Comparison of ENCODE assay signal across 20 cellular contexts in genomic region chr3:31962801-31963205, GRCh38. TPM values are rescaled to one million over a fixed set of nuclear protein-coding genes. Genes with fewer than 3 reads are reported as not detected.
DNase-seq lines count a peak whose midpoint lies in the region; ATAC-seq and TF ChIP-seq lines count a peak whose summit lies in the region.
"Had no signal": no experiment of that assay in that cellular context is flagged by ENCODE, and none has a peak within 500 bp of the region (broad histone marks: within the 10 kb centered on the region; RNA-seq: fewer than 3 reads in every experiment).

No MANE protein-coding gene starts in this region.

- H3K9me3 Mint-ChIP-seq in activated CD4-positive, alpha-beta T cell treated with anti-CD3 and anti-CD28 coated beads for 36 hours (ENCODE audit: low read depth), result no peaks in the 10 kb centered on the region
- H3K9me3 Mint-ChIP-seq: activated naive CD8-positive, alpha-beta T cell treated with anti-CD3 and anti-CD28 coated beads, Interleukin-2, amount 10 ng/mL, durations not matched to agents 7 days and 5 days; CD8-positive, alpha-beta T cell; central memory CD8-positive, alpha-beta T cell had no signal

- peak overlapping the region; percentile 21 for H3K27ac Mint-ChIP-seq in activated CD4-positive, alpha-beta T cell treated with anti-CD3 and anti-CD28 coated beads for 36 hours
- H3K27ac Mint-ChIP-seq: activated naive CD8-positive, alpha-beta T cell treated with anti-CD3 and anti-CD28 coated beads, Interleukin-2, amount 10 ng/mL, durations not matched to agents 7 days and 5 days; CD8-positive, alpha-beta T cell had no signal

- CTCF ChIA-PET in activated CD4-positive, alpha-beta T cell treated with anti-CD3 and anti-CD28 coated beads for 36 hours (lab: Charles Lee), result no interaction called here
- CTCF ChIA-PET in Panc1 (lab: Charles Lee), result no interaction called here

- H3K9me3 ChIP-seq in Panc1 (ENCODE audit: control insufficient read depth, insufficient read depth, low read depth, low read length) (no peaks in the 10 kb centered on the region), esophagus muscularis mucosa (no peaks in the 10 kb centered on the region), smooth muscle cell (replicated peaks; ENCODE audit: low read depth) (no peaks in the 10 kb centered on the region)
- H3K9me3 ChIP-seq: heart left ventricle, prostate gland, thyroid gland had no signal

- intact Hi-C loops in activated CD4-positive, alpha-beta T cell treated with anti-CD3 and anti-CD28 coated beads for 36 hours (cut with DNase I, micrococcal nuclease), result no loop called here
- intact Hi-C loops in Panc1 (cut with micrococcal nuclease; ENCODE audit: unreplicated experiment), result no loop called here
- intact Hi-C loops in esophagus muscularis mucosa (cut with DNase I), result no loop called here

- H3K27ac ChIP-seq in Panc1 (ENCODE audit: low read length) (peak overlapping the region; percentile 80), esophagus muscularis mucosa (replicated peaks in 1 of 4) (no peak overlapping the region), smooth muscle cell (ENCODE audit: low read depth) (peak overlapping the region; percentile 58)
- H3K27ac ChIP-seq: heart left ventricle, prostate gland, SK-N-MC, thyroid gland had no signal

- peaks cover 11% of the 10 kb centered on the region for H3K4me1 Mint-ChIP-seq in activated CD4-positive, alpha-beta T cell treated with anti-CD3 and anti-CD28 coated beads for 36 hours

- H3K36me3 Mint-ChIP-seq in activated CD4-positive, alpha-beta T cell treated with anti-CD3 and anti-CD28 coated beads for 36 hours (ENCODE audit: low read depth), result no peaks in the 10 kb centered on the region
- H3K36me3 Mint-ChIP-seq: activated naive CD8-positive, alpha-beta T cell treated with anti-CD3 and anti-CD28 coated beads, Interleukin-2, amount 10 ng/mL, durations not matched to agents 7 days and 5 days; CD8-positive, alpha-beta T cell had no signal

- TSS peak; percentile 42 for BruUV-seq in Panc1 (replicated peaks; lab: Mats Ljungman, UMichigan)

- TF ChIP-seq EP300 in esophagus muscularis mucosa (IDR thresholded peaks at IDR 0.05), result no peak

- in situ Hi-C loops in Panc1 (cut with HindIII; ENCODE audit: low pct_unique_long_range_greater_than_20kb, low sequenced_read_pairs), result no loop called here

- H2AFZ ChIP-seq in smooth muscle cell (ENCODE audit: low read depth), result no peak overlapping the region

- no peak for DNase-seq in activated CD4-positive, alpha-beta T cell treated with anti-CD3 and anti-CD28 coated beads for 36 hours
- no peak for DNase-seq in activated CD4-positive, alpha-beta T cell treated with anti-CD3 and anti-CD28 coated beads, Interleukin-2, amount 50 U/mL, for 48 hours
- no peak for DNase-seq in Panc1 (ENCODE audit: low read depth, low spot score)
- DNase-seq in esophagus muscularis mucosa (ENCODE audit: extremely low spot score), result peak; percentile 7
- no peak for DNase-seq in smooth muscle cell (lab: John Stamatoyannopoulos, UW; ENCODE audit: unreplicated experiment)
- no peak for DNase-seq in NCI-H774 (lab: John Stamatoyannopoulos, UW)
- no peak for DNase-seq in activated CD4-positive, alpha-beta T cell treated with anti-CD3 and anti-CD28 coated beads for 4 hours
- DNase-seq: 8988T; activated CD8-positive, alpha-beta memory T cell treated with anti-CD3 and anti-CD28 coated beads, Interleukin-2, amount 50 U/mL, for 48 hours; activated naive CD8-positive, alpha-beta T cell treated with anti-CD3 and anti-CD28 coated beads, Interleukin-2, amount 10 ng/mL, durations not matched to agents 7 days and 5 days; CD8-positive, alpha-beta T cell; GF-D8; heart left ventricle; NCI-H2171; stimulated activated CD4-positive, alpha-beta T cell treated with anti-CD3 and anti-CD28 coated beads, Interleukin-15, amount 100 ng/mL, for 24 hours; thyroid gland had no signal

- TF ChIP-seq CTCF in Panc1 (IDR thresholded peaks at IDR 0.05) (no peak), esophagus muscularis mucosa (IDR thresholded peaks at IDR 0.05) (no peak), smooth muscle cell (IDR thresholded peaks at IDR 0.05; ENCODE audit: borderline replicate concordance, insufficient read depth, poor library complexity, severe bottlenecking) (no peak)

- H4K20me1 ChIP-seq in smooth muscle cell (ENCODE audit: low read depth), result no peaks in the 10 kb centered on the region

- peaks cover 92% of the 10 kb centered on the region for H3K79me2 ChIP-seq in smooth muscle cell (ENCODE audit: low read depth)

- 69% methylated on average over 2 of the region's 2 CpGs for WGBS in esophagus muscularis mucosa
- 69% methylated on average over 2 of the region's 2 CpGs for WGBS in smooth muscle cell (ENCODE audit: low lambda C conversion rate)

- H3K4me1 ChIP-seq in Panc1 (ENCODE audit: control insufficient read depth, insufficient read depth, low read length), result peaks cover 63% of the 10 kb centered on the region
- H3K4me1 ChIP-seq in esophagus muscularis mucosa, result peaks cover 11 to 35% (median 30%) of the 10 kb centered on the region in 4 donors
- peaks cover 39% of the 10 kb centered on the region for H3K4me1 ChIP-seq in smooth muscle cell (ENCODE audit: low read depth)
- H3K4me1 ChIP-seq: prostate gland had no signal

- H3K36me3 ChIP-seq in Panc1 (ENCODE audit: control insufficient read depth, insufficient read depth, low read length) (no peaks in the 10 kb centered on the region), esophagus muscularis mucosa (no peaks in the 10 kb centered on the region), smooth muscle cell (ENCODE audit: low read depth) (no peaks in the 10 kb centered on the region)
- H3K36me3 ChIP-seq: heart left ventricle, prostate gland, thyroid gland had no signal

- no peak overlapping the region for H3K4me3 Mint-ChIP-seq in activated CD4-positive, alpha-beta T cell treated with anti-CD3 and anti-CD28 coated beads for 36 hours
- H3K4me3 Mint-ChIP-seq: activated naive CD8-positive, alpha-beta T cell treated with anti-CD3 and anti-CD28 coated beads, Interleukin-2, amount 10 ng/mL, durations not matched to agents 7 days and 5 days; CD8-positive, alpha-beta T cell; central memory CD8-positive, alpha-beta T cell had no signal

- no peaks in the 10 kb centered on the region for H3K27me3 Mint-ChIP-seq in activated CD4-positive, alpha-beta T cell treated with anti-CD3 and anti-CD28 coated beads for 36 hours

- ATAC-seq in activated CD4-positive, alpha-beta T cell treated with anti-CD3 and anti-CD28 coated beads for 36 hours, result peak; percentile 55
- no peak for ATAC-seq in Panc1
- no peak for ATAC-seq in HG03095 (IDR thresholded peaks at IDR 0.05; ENCODE audit: unreplicated experiment)
- ATAC-seq: CD8-positive, alpha-beta T cell; heart left ventricle had no signal

- H3K9ac ChIP-seq in smooth muscle cell (ENCODE audit: low read depth), result no peak overlapping the region

- POLR2A ChIA-PET in activated CD4-positive, alpha-beta T cell treated with anti-CD3 and anti-CD28 coated beads for 36 hours (lab: Charles Lee), result no interaction called here
- POLR2A ChIA-PET in Panc1 (lab: Charles Lee), result no interaction called here

- H3K27me3 ChIP-seq in Panc1 (ENCODE audit: control insufficient read depth, insufficient read depth, low read length) (no peaks in the 10 kb centered on the region), esophagus muscularis mucosa (no peaks in the 10 kb centered on the region), smooth muscle cell (ENCODE audit: low read depth) (no peaks in the 10 kb centered on the region)
- H3K27me3 ChIP-seq: heart left ventricle, thyroid gland had no signal

- TF ChIP-seq POLR2A in esophagus muscularis mucosa (IDR thresholded peaks at IDR 0.05; ENCODE audit: low read depth), result no peak

- H3F3A ChIP-seq in smooth muscle cell (ENCODE audit: low read depth), result peaks cover 39% of the 10 kb centered on the region

- H3K4me3 ChIP-seq in Panc1 (ENCODE audit: low read depth in 2 of 2, low read length in 2 of 2) (no peak overlapping the region), esophagus muscularis mucosa (no peak overlapping the region), smooth muscle cell (no peak overlapping the region)
- H3K4me3 ChIP-seq: heart left ventricle, prostate gland, SK-N-MC, thyroid gland had no signal

- peak overlapping the region; percentile 24 for H3K4me2 ChIP-seq in smooth muscle cell

RNA-seq across cellular contexts. Expression of gene OSBPL10, which starts 18.3 kb away (rescaled TPM):
- total RNA-seq in activated CD4-positive, alpha-beta T cell treated with anti-CD3 and anti-CD28 coated beads for 36 hours, result 10 to 100 TPM; 11.2 to 11.8 TPM
- total RNA-seq in Panc1 (2021; ENCODE audit: unreplicated experiment), result 88.1 TPM
- 65.0 TPM for polyA plus RNA-seq in Panc1 (2012; ENCODE audit: insufficient read length)
- total RNA-seq in esophagus muscularis mucosa, result 10 to 100 TPM in 1 of 4 donors, 1 to 10 TPM in 3; 6.3 to 12.2 (median 7.6) TPM
- 44.7 and 91.5 TPM in 2 replicates for total RNA-seq in smooth muscle cell
- 45.1 and 48.9 TPM in 2 replicates for polyA plus RNA-seq in smooth muscle cell

RNA-seq across cellular contexts. Expression of gene ZNF860, which starts 18.7 kb away (rescaled TPM):
- under 1 TPM; 0.11 to 0.30 TPM for total RNA-seq in activated CD4-positive, alpha-beta T cell treated with anti-CD3 and anti-CD28 coated beads for 36 hours
- 8.9 TPM for total RNA-seq in Panc1 (2021; ENCODE audit: unreplicated experiment)
- 7.2 TPM for polyA plus RNA-seq in Panc1 (2012; ENCODE audit: insufficient read length)
- under 1 TPM; under 0.01 to 0.66 (median 0.28) TPM for total RNA-seq in esophagus muscularis mucosa
- total RNA-seq in smooth muscle cell, result 0.85 and 1.6 TPM in 2 replicates
- 0.91 and 1.2 TPM in 2 replicates for polyA plus RNA-seq in smooth muscle cell
- total RNA-seq: activated naive CD8-positive, alpha-beta T cell treated with anti-CD3 and anti-CD28 coated beads, Interleukin-2, amount 10 ng/mL, durations not matched to agents 7 days and 5 days; CD8-positive, alpha-beta T cell had no signal

Comparison
In these comparisons a context has a peak if more than half of its experiments do, and no peak if none do; other contexts are left out.
1. H3K27ac ChIP-seq: peak in Panc1 (single experiment) and smooth muscle cell (single experiment); none in esophagus muscularis mucosa (0 of 4).